Comparison of ENCODE assay signal across 15 cellular contexts in genomic region chr16:30070490-30070889, GRCh38. TPM values are rescaled to one million over a fixed set of nuclear protein-coding genes. Genes with fewer than 3 reads are reported as not detected.
A peak's percentile ranks its signal among the peaks of the same experiment; 100 is the strongest.
DNase-seq lines count a peak whose midpoint lies in the region; ATAC-seq lines count a peak whose summit lies in the region.
"Had no signal": no experiment of that assay in that cellular context is flagged by ENCODE, and none has a peak within 500 bp of the region (broad histone marks: within the 10 kb centered on the region; RNA-seq: fewer than 3 reads in every experiment).

No MANE protein-coding gene starts in this region.

- H3K27me3 Mint-ChIP-seq in activated CD4-positive, alpha-beta T cell treated with anti-CD3 and anti-CD28 coated beads, Interleukin-2, amount 10 ng/mL, durations not matched to agents 7 days and 5 days, result no peaks in the 10 kb centered on the region
- H3K27me3 Mint-ChIP-seq in activated CD4-positive, alpha-beta T cell treated with anti-CD3 and anti-CD28 coated beads for 36 hours, result no peaks in the 10 kb centered on the region
- H3K27me3 Mint-ChIP-seq in dendritic cell treated with granulocyte-macrophage colony-stimulating factor and Interleukin-4, amounts not matched to agents 40 ng/mL and 50 ng/mL, for 4 days, result no peaks in the 10 kb centered on the region
- H3K27me3 Mint-ChIP-seq in stimulated activated memory B cell treated with anti-CD40 and anti-IgM and Interleukin-4, amounts not matched to agents 10 μg/mL and 1 μg/mL and 100 μg/mL, for 72 hours, result no peaks in the 10 kb centered on the region
- H3K27me3 Mint-ChIP-seq: activated B cell treated with CpG ODN at 0.5 μM for 24 hours; natural killer cell treated with Interleukin-12 subunit alpha and Interleukin-12 subunit beta and Interleukin-15 and Interleukin-18, amount 100 ng/mL, for 72 hours had no signal

- no peaks in the 10 kb centered on the region for H3K27me3 ChIP-seq in aorta (ENCODE audit: control insufficient read depth in 1 of 2, insufficient read depth in 2 of 2, low read length in 1 of 2)
- H3K27me3 ChIP-seq: thyroid gland had no signal

- H3K4me1 Mint-ChIP-seq in activated CD4-positive, alpha-beta T cell treated with anti-CD3 and anti-CD28 coated beads, Interleukin-2, amount 10 ng/mL, durations not matched to agents 7 days and 5 days, result peaks cover 40% of the 10 kb centered on the region
- peaks cover 36% of the 10 kb centered on the region for H3K4me1 Mint-ChIP-seq in activated CD4-positive, alpha-beta T cell treated with anti-CD3 and anti-CD28 coated beads for 36 hours
- peaks cover 45% of the 10 kb centered on the region for H3K4me1 Mint-ChIP-seq in dendritic cell treated with granulocyte-macrophage colony-stimulating factor and Interleukin-4, amounts not matched to agents 40 ng/mL and 50 ng/mL, for 4 days (ENCODE audit: low read depth)
- peaks cover 45% of the 10 kb centered on the region for H3K4me1 Mint-ChIP-seq in stimulated activated memory B cell treated with anti-CD40 and anti-IgM and Interleukin-4, amounts not matched to agents 10 μg/mL and 1 μg/mL and 100 μg/mL, for 72 hours

- no peak overlapping the region for H3K4me3 ChIP-seq in aorta (ENCODE audit: low read length in 2 of 2)
- H3K4me3 ChIP-seq: thyroid gland had no signal

- intact Hi-C loops in activated CD4-positive, alpha-beta T cell treated with anti-CD3 and anti-CD28 coated beads for 36 hours (cut with DNase I, micrococcal nuclease), result no loop called here
- intact Hi-C loops in dendritic cell treated with granulocyte-macrophage colony-stimulating factor and Interleukin-4, amounts not matched to agents 40 ng/mL and 50 ng/mL, for 4 days (cut with micrococcal nuclease), result no loop called here
- intact Hi-C loops in aorta (cut with DNase I), result no loop called here

- H3K9me3 Mint-ChIP-seq in activated CD4-positive, alpha-beta T cell treated with anti-CD3 and anti-CD28 coated beads, Interleukin-2, amount 10 ng/mL, durations not matched to agents 7 days and 5 days, result no peaks in the 10 kb centered on the region
- no peaks in the 10 kb centered on the region for H3K9me3 Mint-ChIP-seq in activated CD4-positive, alpha-beta T cell treated with anti-CD3 and anti-CD28 coated beads for 36 hours (ENCODE audit: low read depth)
- no peaks in the 10 kb centered on the region for H3K9me3 Mint-ChIP-seq in dendritic cell treated with granulocyte-macrophage colony-stimulating factor and Interleukin-4, amounts not matched to agents 40 ng/mL and 50 ng/mL, for 4 days
- H3K9me3 Mint-ChIP-seq in stimulated activated memory B cell treated with anti-CD40 and anti-IgM and Interleukin-4, amounts not matched to agents 10 μg/mL and 1 μg/mL and 100 μg/mL, for 72 hours, result no peaks in the 10 kb centered on the region
- H3K9me3 Mint-ChIP-seq: activated B cell treated with CpG ODN at 0.5 μM for 24 hours; immature natural killer cell; natural killer cell treated with Interleukin-12 subunit alpha and Interleukin-12 subunit beta and Interleukin-15 and Interleukin-18, amount 100 ng/mL, for 72 hours had no signal

- H3K27ac Mint-ChIP-seq in activated CD4-positive, alpha-beta T cell treated with anti-CD3 and anti-CD28 coated beads, Interleukin-2, amount 10 ng/mL, durations not matched to agents 7 days and 5 days, result peak overlapping the region; percentile 42
- H3K27ac Mint-ChIP-seq in activated CD4-positive, alpha-beta T cell treated with anti-CD3 and anti-CD28 coated beads for 36 hours, result no peak overlapping the region
- H3K27ac Mint-ChIP-seq in dendritic cell treated with granulocyte-macrophage colony-stimulating factor and Interleukin-4, amounts not matched to agents 40 ng/mL and 50 ng/mL, for 4 days, result peak overlapping the region; percentile 15
- peak overlapping the region; percentile 48 for H3K27ac Mint-ChIP-seq in stimulated activated memory B cell treated with anti-CD40 and anti-IgM and Interleukin-4, amounts not matched to agents 10 μg/mL and 1 μg/mL and 100 μg/mL, for 72 hours
- H3K27ac Mint-ChIP-seq: activated B cell treated with CpG ODN at 0.5 μM for 24 hours; natural killer cell treated with Interleukin-12 subunit alpha and Interleukin-12 subunit beta and Interleukin-15 and Interleukin-18, amount 100 ng/mL, for 72 hours had no signal

- no peak overlapping the region for H3K27ac ChIP-seq in aorta (ENCODE audit: low read depth in 1 of 2, low read length in 2 of 2)

- ATAC-seq in activated CD4-positive, alpha-beta T cell treated with anti-CD3 and anti-CD28 coated beads for 36 hours, result no peak
- ATAC-seq in stimulated activated memory B cell treated with anti-CD40 and anti-IgM and Interleukin-4, amounts not matched to agents 10 μg/mL and 1 μg/mL and 100 μg/mL, for 72 hours, result no peak
- ATAC-seq in aorta (ENCODE audit: low FRiP score), result no peak
- ATAC-seq: natural killer cell treated with Interleukin-12 subunit alpha and Interleukin-12 subunit beta and Interleukin-15 and Interleukin-18, amount 100 ng/mL, for 72 hours had no signal

- no peaks in the 10 kb centered on the region for H3K9me3 ChIP-seq in aorta (ENCODE audit: control insufficient read depth, low read length)
- H3K9me3 ChIP-seq: thyroid gland had no signal

- H3K36me3 ChIP-seq in aorta (ENCODE audit: control insufficient read depth in 1 of 2, insufficient read depth in 2 of 2, low read length in 1 of 2), result peaks cover 0 to 14% of the 10 kb centered on the region in 2 donors

- no peak overlapping the region for H3K4me3 Mint-ChIP-seq in activated CD4-positive, alpha-beta T cell treated with anti-CD3 and anti-CD28 coated beads, Interleukin-2, amount 10 ng/mL, durations not matched to agents 7 days and 5 days
- H3K4me3 Mint-ChIP-seq in activated CD4-positive, alpha-beta T cell treated with anti-CD3 and anti-CD28 coated beads for 36 hours, result no peak overlapping the region
- no peak overlapping the region for H3K4me3 Mint-ChIP-seq in dendritic cell treated with granulocyte-macrophage colony-stimulating factor and Interleukin-4, amounts not matched to agents 40 ng/mL and 50 ng/mL, for 4 days
- H3K4me3 Mint-ChIP-seq in stimulated activated memory B cell treated with anti-CD40 and anti-IgM and Interleukin-4, amounts not matched to agents 10 μg/mL and 1 μg/mL and 100 μg/mL, for 72 hours, result no peak overlapping the region
- H3K4me3 Mint-ChIP-seq: activated B cell treated with CpG ODN at 0.5 μM for 24 hours; immature natural killer cell; natural killer cell treated with Interleukin-12 subunit alpha and Interleukin-12 subunit beta and Interleukin-15 and Interleukin-18, amount 100 ng/mL, for 72 hours had no signal

- H3K4me1 ChIP-seq in aorta (ENCODE audit: control insufficient read depth in 1 of 2, insufficient read depth in 2 of 2, low read length in 2 of 2), result no peaks in the 10 kb centered on the region

- POLR2A ChIA-PET in activated CD4-positive, alpha-beta T cell treated with anti-CD3 and anti-CD28 coated beads, Interleukin-2, amount 10 ng/mL, durations not matched to agents 7 days and 5 days (lab: Charles Lee), result no interaction called here
- POLR2A ChIA-PET in activated CD4-positive, alpha-beta T cell treated with anti-CD3 and anti-CD28 coated beads for 36 hours (lab: Charles Lee), result interaction anchor here (0.8 kb wide), 1 partner anchor 116 kb away, joined by 4 read pairs; no protein-coding TSS in a partner anchor

- H3K36me3 Mint-ChIP-seq in activated CD4-positive, alpha-beta T cell treated with anti-CD3 and anti-CD28 coated beads, Interleukin-2, amount 10 ng/mL, durations not matched to agents 7 days and 5 days (ENCODE audit: low read depth), result peaks cover 54% of the 10 kb centered on the region
- peaks cover 70% of the 10 kb centered on the region for H3K36me3 Mint-ChIP-seq in activated CD4-positive, alpha-beta T cell treated with anti-CD3 and anti-CD28 coated beads for 36 hours (ENCODE audit: low read depth)
- H3K36me3 Mint-ChIP-seq in dendritic cell treated with granulocyte-macrophage colony-stimulating factor and Interleukin-4, amounts not matched to agents 40 ng/mL and 50 ng/mL, for 4 days (ENCODE audit: low read depth), result peaks cover 92% of the 10 kb centered on the region
- peaks cover 46% of the 10 kb centered on the region for H3K36me3 Mint-ChIP-seq in stimulated activated memory B cell treated with anti-CD40 and anti-IgM and Interleukin-4, amounts not matched to agents 10 μg/mL and 1 μg/mL and 100 μg/mL, for 72 hours

- DNase-seq in activated CD4-positive, alpha-beta T cell treated with anti-CD3 and anti-CD28 coated beads, Interleukin-2, amount 10 ng/mL, durations not matched to agents 7 days and 5 days, result no peak
- DNase-seq in activated CD4-positive, alpha-beta T cell treated with anti-CD3 and anti-CD28 coated beads for 36 hours, result no peak
- DNase-seq in aorta, result no peak
- DNase-seq in AG08395 (ENCODE audit: low spot score), result no peak
- DNase-seq: ACHN; activated B cell treated with CpG ODN at 0.5 μM for 24 hours; activated naive CD4-positive, alpha-beta T cell treated with anti-CD3 and anti-CD28 coated beads, Interleukin-2, amount 50 U/mL, for 16 hours; immature natural killer cell; NCI-H2029 treated with DMSO at 0.1 percent for 48 hours; stimulated activated CD4-positive, alpha-beta T cell treated with anti-CD3 and anti-CD28 coated beads, Interleukin-4, amount 100 ng/mL, for 4 hours had no signal

- CTCF ChIA-PET in activated CD4-positive, alpha-beta T cell treated with anti-CD3 and anti-CD28 coated beads, Interleukin-2, amount 10 ng/mL, durations not matched to agents 7 days and 5 days (lab: Charles Lee), result interaction anchor here (0.6 kb wide), 1 partner anchor 421 kb away, joined by 3 read pairs; no protein-coding TSS in a partner anchor
- CTCF ChIA-PET in activated CD4-positive, alpha-beta T cell treated with anti-CD3 and anti-CD28 coated beads for 36 hours (lab: Charles Lee), result interaction anchor here (1.2 kb wide), 1 partner anchor 22 kb away, joined by 4 read pairs; no protein-coding TSS in a partner anchor

RNA-seq across cellular contexts. Expression of gene ALDOA, which starts 4.9 kb away (rescaled TPM):
- 1,000 to 10,000 TPM; 1,139 to 1,329 TPM for total RNA-seq in activated CD4-positive, alpha-beta T cell treated with anti-CD3 and anti-CD28 coated beads, Interleukin-2, amount 10 ng/mL, durations not matched to agents 7 days and 5 days
- total RNA-seq in activated CD4-positive, alpha-beta T cell treated with anti-CD3 and anti-CD28 coated beads for 36 hours, result 1,000 to 10,000 TPM; 2,482 to 3,644 TPM
- total RNA-seq in aorta, result 100 to 1,000 TPM; 791 to 861 TPM
- 100 to 1,000 TPM; 494 to 621 TPM for polyA plus RNA-seq in aorta

RNA-seq across cellular contexts. Expression of gene PPP4C, which starts 5.3 kb away (rescaled TPM):
- 100 to 1,000 TPM; 129 to 136 TPM for total RNA-seq in activated CD4-positive, alpha-beta T cell treated with anti-CD3 and anti-CD28 coated beads, Interleukin-2, amount 10 ng/mL, durations not matched to agents 7 days and 5 days
- total RNA-seq in activated CD4-positive, alpha-beta T cell treated with anti-CD3 and anti-CD28 coated beads for 36 hours, result 100 to 1,000 TPM; 106 to 113 TPM
- total RNA-seq in aorta, result 10 to 100 TPM; 50.2 to 51.0 TPM
- 10 to 100 TPM; 58.0 to 70.3 TPM for polyA plus RNA-seq in aorta

RNA-seq across cellular contexts. Expression of gene TBX6, which starts 21.2 kb away (rescaled TPM):
- 1 to 10 TPM; 1.2 to 1.7 TPM for total RNA-seq in activated CD4-positive, alpha-beta T cell treated with anti-CD3 and anti-CD28 coated beads, Interleukin-2, amount 10 ng/mL, durations not matched to agents 7 days and 5 days
- 1 to 10 TPM; 2.7 to 3.0 TPM for total RNA-seq in activated CD4-positive, alpha-beta T cell treated with anti-CD3 and anti-CD28 coated beads for 36 hours
- total RNA-seq in aorta, result 1 to 10 TPM in 1 of 2 donors, under 1 TPM in 1; 0.62 to 1.4 TPM
- polyA plus RNA-seq in aorta, result 1 to 10 TPM in 1 of 2 donors, not detected in 1; 1.7 TPM
- total RNA-seq: Daoy had no signal
- polyA plus RNA-seq: immature natural killer cell had no signal

RNA-seq across cellular contexts. Expression of gene YPEL3, which starts 25.5 kb away (rescaled TPM):
- total RNA-seq in activated CD4-positive, alpha-beta T cell treated with anti-CD3 and anti-CD28 coated beads, Interleukin-2, amount 10 ng/mL, durations not matched to agents 7 days and 5 days, result 10 to 100 TPM; 50.7 to 55.4 TPM
- 10 to 100 TPM; 17.4 to 19.1 TPM for total RNA-seq in activated CD4-positive, alpha-beta T cell treated with anti-CD3 and anti-CD28 coated beads for 36 hours
- 10 to 100 TPM; 66.0 to 90.3 TPM for total RNA-seq in aorta
- 100 to 1,000 TPM in 1 of 2 donors, 10 to 100 TPM in 1; 94.2 to 240 TPM for polyA plus RNA-seq in aorta

RNA-seq across cellular contexts. Expression of gene TLCD3B, which starts 39.4 kb away (rescaled TPM):
- 1 to 10 TPM; 7.1 to 7.2 TPM for total RNA-seq in activated CD4-positive, alpha-beta T cell treated with anti-CD3 and anti-CD28 coated beads, Interleukin-2, amount 10 ng/mL, durations not matched to agents 7 days and 5 days
- total RNA-seq in activated CD4-positive, alpha-beta T cell treated with anti-CD3 and anti-CD28 coated beads for 36 hours, result 1 to 10 TPM; 3.7 to 4.0 TPM
- total RNA-seq in aorta, result not detected
- not detected for polyA plus RNA-seq in aorta
- total RNA-seq: activated B cell treated with CpG ODN at 0.5 μM for 24 hours, Daoy had no signal
- polyA plus RNA-seq: immature natural killer cell had no signal
